In the genomic region with DNA sequence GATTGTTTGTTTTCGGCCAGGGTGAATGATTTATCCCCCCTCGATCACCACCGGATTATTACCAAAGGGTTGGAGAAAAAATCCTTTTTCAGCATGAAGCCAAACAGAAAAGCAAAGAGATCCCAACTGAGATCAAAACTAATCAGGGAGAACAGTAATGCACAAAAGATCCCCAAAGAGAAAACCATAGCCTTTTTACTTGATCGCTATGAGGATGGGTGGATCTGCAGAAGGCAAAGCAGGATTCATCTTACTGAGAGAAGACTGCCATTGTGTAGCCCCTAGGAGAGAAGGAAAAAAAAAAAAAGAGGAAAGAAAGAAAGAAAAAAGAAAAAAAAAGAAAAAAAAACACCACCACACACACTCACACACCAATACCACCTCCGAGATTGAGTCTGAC, we compare ENCODE assay signal across 8 cellular contexts. TPM values are rescaled to one million over a fixed set of nuclear protein-coding genes. Genes with fewer than 3 reads are reported as not detected.
DNase-seq lines count a peak whose midpoint lies in the region; ATAC-seq and TF ChIP-seq lines count a peak whose summit lies in the region.

A gene (minus strand): TSS at position 294 of the 400 bp plus-strand sequence.

- WGBS in mesenchymal stem cell: 35% methylated on average over 5 of the region's 5 CpGs

- H2AK5ac ChIP-seq in mesenchymal stem cell (ENCODE audit: low read length, severe bottlenecking): no peak within 1 kb of the TSS

- no peaks in the 10 kb centered on the region for H3K9me3 Mint-ChIP-seq in activated CD4-positive, alpha-beta T cell treated with anti-CD3 and anti-CD28 coated beads, Interleukin-2, amount 10 ng/mL, durations not matched to agents 7 days and 5 days

- H3K4me3 ChIP-seq in mesenchymal stem cell (ENCODE audit: insufficient read depth in 1 of 2, low read depth in 1 of 2, low read length in 2 of 2) (peak within 1 kb of the TSS in 1 of 2 experiments; percentile 74), tibial artery (peak within 1 kb of the TSS; percentile 47 to 58)

- H3K36me3 ChIP-seq in mesenchymal stem cell (ENCODE audit: control insufficient read depth in 1 of 2, insufficient read depth in 2 of 2, low read depth in 1 of 2, low read length in 2 of 2) (peaks cover 0 to 4% of the 10 kb centered on the region in 2 experiments), tibial artery (no peaks in the 10 kb centered on the region)

- TF ChIP-seq CTCF in tibial artery (IDR thresholded peaks at IDR 0.05): no peak

- no peak within 1 kb of the TSS for H4K8ac ChIP-seq in mesenchymal stem cell (ENCODE audit: low read length)

- H2BK120ac ChIP-seq in mesenchymal stem cell (ENCODE audit: low read depth, low read length): no peak within 1 kb of the TSS

- peaks cover 28% of the 10 kb centered on the region for H3K4me1 Mint-ChIP-seq in activated CD4-positive, alpha-beta T cell treated with anti-CD3 and anti-CD28 coated beads, Interleukin-2, amount 10 ng/mL, durations not matched to agents 7 days and 5 days

- H3K23ac ChIP-seq in mesenchymal stem cell (ENCODE audit: low read length in 2 of 2): no peak within 1 kb of the TSS

- peak within 1 kb of the TSS; percentile 92 for H3K4me2 ChIP-seq in mesenchymal stem cell (ENCODE audit: low read length, poor library complexity, severe bottlenecking)

- no peak within 1 kb of the TSS for H3K27ac Mint-ChIP-seq in activated CD4-positive, alpha-beta T cell treated with anti-CD3 and anti-CD28 coated beads, Interleukin-2, amount 10 ng/mL, durations not matched to agents 7 days and 5 days

- no peak within 1 kb of the TSS for H4K91ac ChIP-seq in mesenchymal stem cell (ENCODE audit: low read length)

- no peak within 1 kb of the TSS for H2BK5ac ChIP-seq in mesenchymal stem cell (ENCODE audit: low read depth, low read length, poor library complexity, severe bottlenecking)

- H3K27me3 Mint-ChIP-seq in activated CD4-positive, alpha-beta T cell treated with anti-CD3 and anti-CD28 coated beads, Interleukin-2, amount 10 ng/mL, durations not matched to agents 7 days and 5 days: peaks cover 66% of the 10 kb centered on the region

- no peak within 1 kb of the TSS for H2BK15ac ChIP-seq in mesenchymal stem cell (ENCODE audit: low read depth, poor library complexity, severe bottlenecking)

- peak within 1 kb of the TSS; percentile 46 for H2AFZ ChIP-seq in mesenchymal stem cell (ENCODE audit: low read depth, low read length)

- H3K27ac ChIP-seq in mesenchymal stem cell (ENCODE audit: low read length, poor library complexity, severe bottlenecking): no peak within 1 kb of the TSS
- peak within 1 kb of the TSS in 1 of 2 donors; percentile 11 for H3K27ac ChIP-seq in tibial artery

- no peak within 1 kb of the TSS for H3K14ac ChIP-seq in mesenchymal stem cell (ENCODE audit: low read length in 2 of 2)

- H2BK12ac ChIP-seq in mesenchymal stem cell (ENCODE audit: low read length in 2 of 2): no peak within 1 kb of the TSS

- peak within 1 kb of the TSS; percentile 61 for H3K4me3 Mint-ChIP-seq in activated CD4-positive, alpha-beta T cell treated with anti-CD3 and anti-CD28 coated beads, Interleukin-2, amount 10 ng/mL, durations not matched to agents 7 days and 5 days

- no peaks in the 10 kb centered on the region for H3K36me3 Mint-ChIP-seq in activated CD4-positive, alpha-beta T cell treated with anti-CD3 and anti-CD28 coated beads, Interleukin-2, amount 10 ng/mL, durations not matched to agents 7 days and 5 days (ENCODE audit: low read depth)

- intact Hi-C loops in tibial artery (cut with DNase I; ENCODE audit: low total_unique reads): no loop called here

- POLR2A ChIA-PET in activated CD4-positive, alpha-beta T cell treated with anti-CD3 and anti-CD28 coated beads, Interleukin-2, amount 10 ng/mL, durations not matched to agents 7 days and 5 days (lab: Charles Lee): no interaction called here

- H3K79me1 ChIP-seq in mesenchymal stem cell (replicated peaks; ENCODE audit: low read length, poor library complexity, severe bottlenecking): no peaks in the 10 kb centered on the region

- DNase-seq in activated CD4-positive, alpha-beta T cell treated with anti-CD3 and anti-CD28 coated beads, Interleukin-2, amount 10 ng/mL, durations not matched to agents 7 days and 5 days: no peak
- no peak for DNase-seq in activated CD4-positive, alpha-beta T cell treated with anti-CD3 and anti-CD28 coated beads, Interleukin-2, amount 50 U/mL, for 4 hours
- DNase-seq in cerebellar cortex (ENCODE audit: low spot score): peak; percentile 46
- DNase-seq in mesenchymal stem cell: peak; percentile 3
- no peak for DNase-seq in tibial artery
- no peak for DNase-seq in effector CD8-positive, alpha-beta T cell (lab: John Stamatoyannopoulos, UW)
- DNase-seq in AG08395 (ENCODE audit: low spot score): no peak

- H3K4ac ChIP-seq in mesenchymal stem cell (ENCODE audit: low read depth in 1 of 2, low read length in 2 of 2): no peak within 1 kb of the TSS

- H3K9me3 ChIP-seq in mesenchymal stem cell (ENCODE audit: control insufficient read depth, low read length) (no peaks in the 10 kb centered on the region), tibial artery (no peaks in the 10 kb centered on the region)

- H3K4me1 ChIP-seq in mesenchymal stem cell (ENCODE audit: control insufficient read depth, insufficient read depth, low read depth, low read length) (peaks cover 17% of the 10 kb centered on the region), tibial artery (peaks cover 0 to 32% (median 24%) of the 10 kb centered on the region in 4 donors)

- CTCF ChIA-PET in activated CD4-positive, alpha-beta T cell treated with anti-CD3 and anti-CD28 coated beads, Interleukin-2, amount 10 ng/mL, durations not matched to agents 7 days and 5 days (lab: Charles Lee): no interaction called here

- peak within 1 kb of the TSS in 1 of 2 experiments; percentile 34 for H3K18ac ChIP-seq in mesenchymal stem cell (ENCODE audit: low read depth in 1 of 2, low read length in 2 of 2)

- ATAC-seq in GM21367 (IDR thresholded peaks at IDR 0.05; ENCODE audit: unreplicated experiment): no peak

- peak within 1 kb of the TSS; percentile 90 for H3K9ac ChIP-seq in mesenchymal stem cell (ENCODE audit: low read length)

- H3K27me3 ChIP-seq in mesenchymal stem cell (ENCODE audit: control insufficient read depth in 1 of 2, insufficient read depth in 1 of 2, low read length in 2 of 2) (peaks cover 3 to 47% of the 10 kb centered on the region in 2 experiments), tibial artery (peaks cover 0 to 35% of the 10 kb centered on the region in 2 donors)

RNA-seq across cellular contexts. Expression of the gene that starts here (rescaled TPM):
- not detected for total RNA-seq in activated CD4-positive, alpha-beta T cell treated with anti-CD3 and anti-CD28 coated beads, Interleukin-2, amount 10 ng/mL, durations not matched to agents 7 days and 5 days
- 0.12 TPM for polyA plus RNA-seq in mesenchymal stem cell (2013, experiment 1 of 2)
- 0.15 TPM for polyA plus RNA-seq in mesenchymal stem cell (2013, experiment 2 of 2)

Comparison
In these comparisons a context has a peak if more than half of its experiments do, and no peak if none do; other contexts are left out.
1. DNase-seq: peak in cerebellar cortex (single experiment) and mesenchymal stem cell (single experiment); none in activated CD4-positive, alpha-beta T cell treated with anti-CD3 and anti-CD28 coated beads, Interleukin-2, amount 10 ng/mL, durations not matched to agents 7 days and 5 days (single experiment), activated CD4-positive, alpha-beta T cell treated with anti-CD3 and anti-CD28 coated beads, Interleukin-2, amount 50 U/mL, for 4 hours (0 of 2), tibial artery (0 of 2), effector CD8-positive, alpha-beta T cell (single experiment) and AG08395 (single experiment).